ENCODE assay signal across 9 cellular contexts in the genomic region with DNA sequence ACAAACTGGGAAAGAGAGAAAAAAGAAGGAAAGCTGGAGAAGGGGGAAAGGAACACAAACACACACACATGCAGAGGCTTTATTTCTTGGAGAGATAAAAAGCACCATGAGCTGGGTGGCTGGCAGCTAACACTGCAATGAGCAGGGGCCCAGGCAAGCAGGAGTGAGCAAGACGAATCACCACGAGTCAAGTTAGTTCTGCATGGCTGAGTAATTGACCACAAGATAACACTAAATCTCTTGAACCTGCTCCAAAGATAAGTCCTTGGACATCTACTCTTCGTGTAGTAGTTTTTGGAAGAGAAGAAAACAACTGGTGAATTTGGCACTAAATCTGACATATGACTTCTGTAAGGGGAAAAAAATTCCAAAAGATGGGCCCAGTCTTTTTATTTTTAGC.
A peak's percentile ranks its signal among the peaks of the same experiment; 100 is the strongest.
DNase-seq lines count a peak whose midpoint lies in the region; ATAC-seq and TF ChIP-seq lines count a peak whose summit lies in the region.
"Had no signal": no experiment of that assay in that cellular context is flagged by ENCODE, and none has a peak within 500 bp of the region (broad histone marks: within the 10 kb centered on the region; RNA-seq: fewer than 3 reads in every experiment).

No MANE protein-coding gene starts in this region.

- ATAC-seq in SK-N-SH treated with all-trans-retinoic acid at 6 μM for 48 hours (peak; percentile 73), right cardiac atrium (peak; percentile 85 to 94), HG03439 (IDR thresholded peaks at IDR 0.05; ENCODE audit: unreplicated experiment) (no peak)

- peak; percentile 3 to 6 for DNase-seq in stimulated activated CD4-positive, alpha-beta T cell treated with anti-CD3 and anti-CD28 coated beads, Interleukin-2, amount 100 ng/mL, for 48 hours
- no peak for DNase-seq in stimulated activated CD4-positive, alpha-beta T cell treated with anti-CD3 and anti-CD28 coated beads, Interleukin-12 subunit alpha, Interleukin-12 subunit beta, amount 100 ng/mL, for 4 hours
- DNase-seq in right cardiac atrium (peak; percentile 56 to 82 (median 72)), KG1 (lab: John Stamatoyannopoulos, UW) (no peak), tibial nerve (ENCODE audit: low spot score in 2 of 2) (no peak), NCI-H2029 (lab: John Stamatoyannopoulos, UW) (no peak)
- DNase-seq: NCI-H446 had no signal

- H3K27ac ChIP-seq in right cardiac atrium (ENCODE audit: low read length) (no peak overlapping the region), tibial nerve (no peak overlapping the region)

- no peak for TF ChIP-seq EP300 in tibial nerve (IDR thresholded peaks at IDR 0.05)

- WGBS in right cardiac atrium, result 11% methylated on average over 3 of the region's 3 CpGs
- WGBS in tibial nerve, 2 donors, result 34 to 36% methylated on average over 3 of the region's 3 CpGs

- no peak for TF ChIP-seq POLR2A in tibial nerve (IDR thresholded peaks at IDR 0.05)

- H3K4me3 ChIP-seq in right cardiac atrium (ENCODE audit: low read length) (no peak overlapping the region), tibial nerve (no peak overlapping the region)

- no peaks in the 10 kb centered on the region for H3K9me3 ChIP-seq in right cardiac atrium (ENCODE audit: control insufficient read depth, low read length)
- no peaks in the 10 kb centered on the region for H3K9me3 ChIP-seq in tibial nerve

- intact Hi-C loops in right cardiac atrium (cut with DNase I), result no loop called here

- no peaks in the 10 kb centered on the region for H3K4me1 ChIP-seq in right cardiac atrium (ENCODE audit: control insufficient read depth, insufficient read depth, low read length)
- H3K4me1 ChIP-seq in tibial nerve, result peaks cover 0 to 5% (median 0%) of the 10 kb centered on the region in 4 donors

- peaks cover 0 to 25% (median 0%) of the 10 kb centered on the region in 3 donors for H3K36me3 ChIP-seq in tibial nerve

- TF ChIP-seq CTCF in tibial nerve (IDR thresholded peaks at IDR 0.05), result no peak

- no peaks in the 10 kb centered on the region for H3K27me3 ChIP-seq in right cardiac atrium (ENCODE audit: control insufficient read depth, insufficient read depth)
- no peaks in the 10 kb centered on the region for H3K27me3 ChIP-seq in tibial nerve

TF ChIP-seq in SK-N-SH treated with all-trans-retinoic acid at 6 μM for 48 hours, 23 proteins besides CTCF, POLR2A, EP300 and RAD21:
- TF ChIP-seq OSR1 (CRISPR knock-in tag; IDR thresholded peaks at IDR 0.05) (no peak), ZNF70 (CRISPR knock-in tag; IDR thresholded peaks at IDR 0.05) (no peak), ZFP3 (CRISPR knock-in tag; IDR thresholded peaks at IDR 0.05) (no peak), PATZ1 (CRISPR knock-in tag; IDR thresholded peaks at IDR 0.05; ENCODE audit: borderline replicate concordance) (no peak), SNAI2 (CRISPR knock-in tag; IDR thresholded peaks at IDR 0.05) (no peak), RARB (CRISPR knock-in tag; IDR thresholded peaks at IDR 0.05) (no peak), ZNF8 (CRISPR knock-in tag; IDR thresholded peaks at IDR 0.05) (no peak), PPARA (CRISPR knock-in tag; IDR thresholded peaks at IDR 0.05; ENCODE audit: borderline replicate concordance) (no peak), GLIS3 (CRISPR knock-in tag; IDR thresholded peaks at IDR 0.05) (no peak), ZFP30 (CRISPR knock-in tag; IDR thresholded peaks at IDR 0.05) (no peak), ARNTL (CRISPR knock-in tag; IDR thresholded peaks at IDR 0.05; ENCODE audit: borderline replicate concordance, low read depth) (no peak), CREB5 (CRISPR knock-in tag; IDR thresholded peaks at IDR 0.05; ENCODE audit: low read depth) (no peak), ESRRG (CRISPR knock-in tag; IDR thresholded peaks at IDR 0.05) (no peak), ISL1 (CRISPR knock-in tag; IDR thresholded peaks at IDR 0.05) (no peak)
- TF ChIP-seq, protein P1, sequence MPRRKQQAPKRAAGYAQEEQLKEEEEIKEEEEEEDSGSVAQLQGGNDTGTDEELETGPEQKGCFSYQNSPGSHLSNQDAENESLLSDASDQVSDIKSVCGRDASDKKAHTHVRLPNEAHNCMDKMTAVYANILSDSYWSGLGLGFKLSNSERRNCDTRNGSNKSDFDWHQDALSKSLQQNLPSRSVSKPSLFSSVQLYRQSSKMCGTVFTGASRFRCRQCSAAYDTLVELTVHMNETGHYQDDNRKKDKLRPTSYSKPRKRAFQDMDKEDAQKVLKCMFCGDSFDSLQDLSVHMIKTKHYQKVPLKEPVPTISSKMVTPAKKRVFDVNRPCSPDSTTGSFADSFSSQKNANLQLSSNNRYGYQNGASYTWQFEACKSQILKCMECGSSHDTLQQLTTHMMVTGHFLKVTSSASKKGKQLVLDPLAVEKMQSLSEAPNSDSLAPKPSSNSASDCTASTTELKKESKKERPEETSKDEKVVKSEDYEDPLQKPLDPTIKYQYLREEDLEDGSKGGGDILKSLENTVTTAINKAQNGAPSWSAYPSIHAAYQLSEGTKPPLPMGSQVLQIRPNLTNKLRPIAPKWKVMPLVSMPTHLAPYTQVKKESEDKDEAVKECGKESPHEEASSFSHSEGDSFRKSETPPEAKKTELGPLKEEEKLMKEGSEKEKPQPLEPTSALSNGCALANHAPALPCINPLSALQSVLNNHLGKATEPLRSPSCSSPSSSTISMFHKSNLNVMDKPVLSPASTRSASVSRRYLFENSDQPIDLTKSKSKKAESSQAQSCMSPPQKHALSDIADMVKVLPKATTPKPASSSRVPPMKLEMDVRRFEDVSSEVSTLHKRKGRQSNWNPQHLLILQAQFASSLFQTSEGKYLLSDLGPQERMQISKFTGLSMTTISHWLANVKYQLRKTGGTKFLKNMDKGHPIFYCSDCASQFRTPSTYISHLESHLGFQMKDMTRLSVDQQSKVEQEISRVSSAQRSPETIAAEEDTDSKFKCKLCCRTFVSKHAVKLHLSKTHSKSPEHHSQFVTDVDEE (CRISPR knock-in tag; IDR thresholded peaks at IDR 0.05), result no peak
- TF ChIP-seq, protein P2, sequence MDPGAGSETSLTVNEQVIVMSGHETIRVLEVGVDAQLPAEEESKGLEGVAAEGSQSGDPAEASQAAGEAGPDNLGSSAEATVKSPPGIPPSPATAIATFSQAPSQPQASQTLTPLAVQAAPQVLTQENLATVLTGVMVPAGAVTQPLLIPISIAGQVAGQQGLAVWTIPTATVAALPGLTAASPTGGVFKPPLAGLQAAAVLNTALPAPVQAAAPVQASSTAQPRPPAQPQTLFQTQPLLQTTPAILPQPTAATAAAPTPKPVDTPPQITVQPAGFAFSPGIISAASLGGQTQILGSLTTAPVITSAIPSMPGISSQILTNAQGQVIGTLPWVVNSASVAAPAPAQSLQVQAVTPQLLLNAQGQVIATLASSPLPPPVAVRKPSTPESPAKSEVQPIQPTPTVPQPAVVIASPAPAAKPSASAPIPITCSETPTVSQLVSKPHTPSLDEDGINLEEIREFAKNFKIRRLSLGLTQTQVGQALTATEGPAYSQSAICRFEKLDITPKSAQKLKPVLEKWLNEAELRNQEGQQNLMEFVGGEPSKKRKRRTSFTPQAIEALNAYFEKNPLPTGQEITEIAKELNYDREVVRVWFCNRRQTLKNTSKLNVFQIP (CRISPR knock-in tag; IDR thresholded peaks at IDR 0.05; ENCODE audit: borderline replicate concordance, low read depth), result no peak

Comparison
In these comparisons a context has a peak if more than half of its experiments do, and no peak if none do; other contexts are left out.
1. DNase-seq: peak in stimulated activated CD4-positive, alpha-beta T cell treated with anti-CD3 and anti-CD28 coated beads, Interleukin-2, amount 100 ng/mL, for 48 hours (2 of 2) and right cardiac atrium (3 of 3); none in stimulated activated CD4-positive, alpha-beta T cell treated with anti-CD3 and anti-CD28 coated beads, Interleukin-12 subunit alpha, Interleukin-12 subunit beta, amount 100 ng/mL, for 4 hours (single experiment), KG1 (single experiment), tibial nerve (0 of 2) and NCI-H2029 (single experiment).